Comparison of ENCODE assay signal across 17 cellular contexts in genomic region chr1:55172272-55172671, GRCh38.
"Had no signal": no experiment of that assay in that cellular context is flagged by ENCODE, and none has a peak within 500 bp of the region (broad histone marks: within the 10 kb centered on the region; RNA-seq: fewer than 3 reads in every experiment).

No MANE protein-coding gene starts in this region.

- H3K27ac Mint-ChIP-seq: activated T-helper 2 cell treated with anti-CD3 and anti-CD28 coated beads, Interferon-gamma antibody, Interleukin-2, Interleukin-4, amounts not matched to agents 10 μg/mL and 5 μg/mL and 100 μg/mL, durations not matched to agents 14 hours and 24 hours and 36 hours; stimulated activated naive CD8-positive, alpha-beta T cell treated with anti-CD3 and anti-CD28 coated beads, Interleukin-15, Interleukin-2, amounts not matched to agents 100 ng/mL and 50 ng/mL, for 24 hours had no signal

- H3K4me3 ChIP-seq: breast epithelium, esophagus squamous epithelium, mucosa of descending colon, testis, upper lobe of right lung had no signal

- H3K4me3 Mint-ChIP-seq: natural killer cell treated with Interleukin-12 subunit alpha and Interleukin-12 subunit beta and Interleukin-15 and Interleukin-18, amount 100 ng/mL, for 72 hours; stimulated activated naive CD8-positive, alpha-beta T cell treated with anti-CD3 and anti-CD28 coated beads, Interleukin-15, Interleukin-2, amounts not matched to agents 100 ng/mL and 50 ng/mL, for 24 hours; T-helper 17 cell had no signal

- H3K27me3 ChIP-seq: breast epithelium, esophagus squamous epithelium, testis, upper lobe of right lung had no signal

- H3K36me3 ChIP-seq: breast epithelium had no signal

- H3K9me3 ChIP-seq: breast epithelium, esophagus squamous epithelium, mucosa of descending colon, testis, upper lobe of right lung had no signal

- H3K9me3 Mint-ChIP-seq: activated T-helper 2 cell treated with anti-CD3 and anti-CD28 coated beads, Interferon-gamma antibody, Interleukin-2, Interleukin-4, amounts not matched to agents 10 μg/mL and 5 μg/mL and 100 μg/mL, durations not matched to agents 14 hours and 24 hours and 36 hours; natural killer cell treated with Interleukin-12 subunit alpha and Interleukin-12 subunit beta and Interleukin-15 and Interleukin-18, amount 100 ng/mL, for 72 hours; stimulated activated naive CD8-positive, alpha-beta T cell treated with anti-CD3 and anti-CD28 coated beads, Interleukin-15, Interleukin-2, amounts not matched to agents 100 ng/mL and 50 ng/mL, for 24 hours had no signal

- H3K4me1 ChIP-seq: breast epithelium, esophagus squamous epithelium, testis, upper lobe of right lung had no signal

- H3K27ac ChIP-seq: breast epithelium, esophagus squamous epithelium, testis, upper lobe of right lung had no signal

- ATAC-seq: mucosa of descending colon; natural killer cell treated with Interleukin-12 subunit alpha and Interleukin-12 subunit beta and Interleukin-15 and Interleukin-18, amount 100 ng/mL, for 72 hours; T-helper 17 cell; upper lobe of right lung had no signal

- DNase-seq: activated CD4-positive, alpha-beta T cell treated with anti-CD3 and anti-CD28 coated beads, Interleukin-2, amount 50 U/mL, for 1 hour; activated CD4-positive, CD25-positive, alpha-beta regulatory T cell; activated naive CD4-positive, alpha-beta T cell treated with anti-CD3 and anti-CD28 coated beads, Interleukin-2, amount 50 U/mL, for 16 hours; activated T-cell treated with anti-CD3 and anti-CD28 coated beads for 4 hours; amygdala; esophagus squamous epithelium; foreskin melanocyte; mammary epithelial cell; mucosa of descending colon; stimulated activated CD4-positive, alpha-beta T cell treated with anti-CD3 and anti-CD28 coated beads, Interleukin-4, amount 100 ng/mL, for 24 hours; T-helper 17 cell; testis; upper lobe of right lung had no signal

- H3K27me3 Mint-ChIP-seq: natural killer cell treated with Interleukin-12 subunit alpha and Interleukin-12 subunit beta and Interleukin-15 and Interleukin-18, amount 100 ng/mL, for 72 hours; stimulated activated naive CD8-positive, alpha-beta T cell treated with anti-CD3 and anti-CD28 coated beads, Interleukin-15, Interleukin-2, amounts not matched to agents 100 ng/mL and 50 ng/mL, for 24 hours; T-helper 17 cell had no signal
